Comparison of ENCODE assay signal across 8 cellular contexts in the genomic region with DNA sequence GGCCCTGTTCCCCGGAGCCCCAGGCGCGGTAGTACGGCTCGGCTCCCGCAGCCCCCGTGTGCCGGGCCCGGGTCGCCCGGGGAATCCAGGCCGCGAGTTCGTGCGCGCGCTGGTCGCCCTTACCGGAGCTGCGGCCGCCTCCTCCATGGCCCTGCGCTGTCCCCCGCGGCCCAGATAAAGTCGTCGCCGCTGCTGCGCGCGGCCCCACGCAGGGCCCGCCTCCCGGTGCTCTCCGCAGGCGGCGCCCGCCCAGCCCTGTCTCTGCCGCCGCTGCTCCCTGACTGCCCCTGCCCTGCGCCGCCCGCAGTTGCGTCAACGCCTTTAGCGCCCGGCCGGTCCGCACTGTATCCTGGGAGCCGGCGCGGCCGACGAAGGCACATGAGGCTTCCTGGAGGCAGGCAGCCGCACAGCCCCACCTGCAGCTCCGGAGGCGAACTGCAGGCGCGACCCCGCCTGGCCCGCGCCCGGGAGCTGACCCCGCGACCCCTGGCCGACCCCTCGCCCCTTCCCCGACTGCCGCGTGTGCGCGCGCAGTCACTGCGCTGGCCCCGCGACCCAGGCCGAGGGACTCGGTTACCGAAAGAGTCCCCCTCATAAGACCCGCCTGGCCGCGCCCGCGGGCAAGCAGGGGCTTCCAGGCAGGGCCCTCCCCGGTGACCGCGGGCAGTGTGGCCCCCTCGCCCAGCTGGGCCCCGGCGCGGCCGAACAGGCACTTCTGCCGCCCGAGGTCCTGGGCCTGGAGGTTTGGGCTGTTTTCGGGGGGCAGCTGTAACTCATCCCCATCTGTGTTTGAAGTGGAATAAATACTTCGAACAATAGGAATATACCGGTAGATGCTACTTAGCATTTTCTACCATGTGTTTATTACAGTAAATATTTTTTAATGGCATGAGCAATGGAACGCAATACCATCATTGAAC.
DNase-seq lines count a peak whose midpoint lies in the region; ATAC-seq and TF ChIP-seq lines count a peak whose summit lies in the region.

No MANE protein-coding gene starts in this region.

- TF ChIP-seq POLR2A in GM19193 (IDR thresholded peaks at IDR 0.05; ENCODE audit: extremely low read depth, insufficient read depth, insufficient read length), result peak; percentile 92

- TF ChIP-seq CTCF in BE2C (IDR thresholded peaks at IDR 0.05; ENCODE audit: low read depth, low read length) (peak; percentile 65), choroid plexus epithelial cell (conservative IDR thresholded peaks at IDR 0.05; ENCODE audit: low read depth, low read length) (peak; percentile 67)

- peak overlapping the region; percentile 95 for H3K4me3 ChIP-seq in BE2C (ENCODE audit: low read depth, low read length)
- H3K4me3 ChIP-seq in choroid plexus epithelial cell (ENCODE audit: low read depth, low read length), result peak overlapping the region; percentile 77

- DNase-seq in BE2C, result peak; percentile 96
- peak; percentile 92 for DNase-seq in NCI-H460 (ENCODE audit: extremely low read depth, low read depth)
- peak; percentile 81 to 85 for DNase-seq in activated CD4-positive, alpha-beta T cell treated with anti-CD3 and anti-CD28 coated beads for 24 hours (ENCODE audit: low read depth in 2 of 2)
- DNase-seq in choroid plexus epithelial cell (ENCODE audit: low read depth), result peak; percentile 94
- DNase-seq in stimulated activated CD4-positive, alpha-beta T cell treated with anti-CD3 and anti-CD28 coated beads, Interleukin-1b, Interleukin-23, amount 100 ng/mL, for 24 hours (ENCODE audit: low read depth in 4 of 4, low spot score in 1 of 4), result peak; percentile 69 to 87 (median 79)

- H3K27me3 ChIP-seq in BE2C, result peaks cover 7% of the 10 kb centered on the region
- no peaks in the 10 kb centered on the region for H3K27me3 ChIP-seq in layer of hippocampus (ENCODE audit: control insufficient read depth, insufficient read depth, low read length)

- peaks cover 11% of the 10 kb centered on the region for H3K36me3 ChIP-seq in BE2C

- no peaks in the 10 kb centered on the region for H3K4me1 ChIP-seq in BE2C

- H3K27ac ChIP-seq in layer of hippocampus (ENCODE audit: low read depth, low read length), result peak overlapping the region; percentile 80

- peak; percentile 94 for ATAC-seq in HG03432 (IDR thresholded peaks at IDR 0.05; ENCODE audit: unreplicated experiment)

- no peaks in the 10 kb centered on the region for H3K9me3 ChIP-seq in BE2C

Comparison
In these comparisons a context has a peak if more than half of its experiments do, and no peak if none do; other contexts are left out.
1. Peak in every context shown above with its lines: DNase-seq, ATAC-seq, H3K4me3 ChIP-seq and H3K27ac ChIP-seq.